27 cellular contexts compared by ENCODE assay signal in genomic region chr19:30679789-30680188, GRCh38.
"Had no signal": no experiment of that assay in that cellular context is flagged by ENCODE, and none has a peak within 500 bp of the region (broad histone marks: within the 10 kb centered on the region; RNA-seq: fewer than 3 reads in every experiment).

No MANE protein-coding gene starts in this region.

- H3K4me1 ChIP-seq: gastrocnemius medialis, left lung had no signal

- ATAC-seq: esophagus mucosa; gastrocnemius medialis; left cardiac atrium; left lung; left ventricle myocardium superior; lower lobe of right lung; naive thymus-derived CD4-positive, alpha-beta T cell; natural killer cell had no signal

- H3K27ac ChIP-seq: coronary artery, dorsolateral prefrontal cortex, epithelial cell of prostate, esophagus squamous epithelium, gastrocnemius medialis, heart right ventricle, left lung, lower lobe of right lung had no signal

- H3K4me3 ChIP-seq: coronary artery, dorsolateral prefrontal cortex, esophagus squamous epithelium, gastrocnemius medialis, heart right ventricle, left lung, lower lobe of right lung had no signal

- FAIRE-seq: endometrium, islet of Langerhans, keratinocyte had no signal

- H3K36me3 ChIP-seq: esophagus squamous epithelium, gastrocnemius medialis, heart right ventricle, left lung, lower lobe of right lung had no signal

- DNase-seq: dermis blood vessel endothelial cell; dorsolateral prefrontal cortex; effector CD4-positive, alpha-beta T cell; effector memory CD4-positive, alpha-beta T cell; erythroblast; esophagus squamous epithelium; foreskin fibroblast; foreskin melanocyte; gastrocnemius medialis; glutamatergic neuron; head of caudate nucleus; heart right ventricle; hippocampal formation; left cardiac atrium; left lung; left ventricle myocardium superior; lower lobe of right lung; mesenchymal stem cell; midbrain; naive thymus-derived CD4-positive, alpha-beta T cell; natural killer cell had no signal

- H3K9me3 ChIP-seq: esophagus squamous epithelium, gastrocnemius medialis, heart right ventricle, left lung, lower lobe of right lung had no signal

- H3K27me3 ChIP-seq: dorsolateral prefrontal cortex, gastrocnemius medialis had no signal
